11 cellular contexts compared by ENCODE assay signal in the genomic region with DNA sequence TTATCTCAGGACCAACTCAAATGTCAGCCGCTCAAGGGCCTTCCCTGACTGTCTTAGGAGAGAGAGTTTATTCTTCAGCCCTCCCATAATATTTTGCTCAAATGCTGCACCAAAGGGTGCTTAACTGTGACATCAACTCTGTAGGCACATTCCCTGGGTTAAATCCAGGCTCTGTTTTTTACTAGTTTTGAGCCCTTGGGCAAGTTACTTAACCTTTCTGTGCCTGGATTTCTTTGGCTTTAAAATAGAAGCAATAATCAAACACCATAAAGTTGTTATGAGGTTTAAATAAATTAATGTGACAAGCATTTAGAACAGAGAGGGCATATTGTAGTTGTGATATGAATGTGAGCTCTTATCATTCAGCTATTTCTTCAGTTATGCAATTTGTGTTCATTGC.
"Had no signal": no experiment of that assay in that cellular context is flagged by ENCODE, and none has a peak within 500 bp of the region (broad histone marks: within the 10 kb centered on the region; RNA-seq: fewer than 3 reads in every experiment).

No MANE protein-coding gene starts in this region.

- H3K4me2 ChIP-seq: GM23338 had no signal

- H3K9me3 ChIP-seq: HAP-1 had no signal

- H3K4me1 ChIP-seq: HAP-1 had no signal

- DNase-seq: GM23248, GOT3, H7, H9, HCEC 1CT, HFFc6 had no signal

- FAIRE-seq: H1, H54 had no signal

- H3K27ac ChIP-seq: GM23248 had no signal

- H3K4me3 ChIP-seq: GM23248, GM23338, HAP-1 had no signal

- ATAC-seq: GM23338, HCT116 had no signal
